8 cellular contexts compared by ENCODE assay signal in the genomic region with DNA sequence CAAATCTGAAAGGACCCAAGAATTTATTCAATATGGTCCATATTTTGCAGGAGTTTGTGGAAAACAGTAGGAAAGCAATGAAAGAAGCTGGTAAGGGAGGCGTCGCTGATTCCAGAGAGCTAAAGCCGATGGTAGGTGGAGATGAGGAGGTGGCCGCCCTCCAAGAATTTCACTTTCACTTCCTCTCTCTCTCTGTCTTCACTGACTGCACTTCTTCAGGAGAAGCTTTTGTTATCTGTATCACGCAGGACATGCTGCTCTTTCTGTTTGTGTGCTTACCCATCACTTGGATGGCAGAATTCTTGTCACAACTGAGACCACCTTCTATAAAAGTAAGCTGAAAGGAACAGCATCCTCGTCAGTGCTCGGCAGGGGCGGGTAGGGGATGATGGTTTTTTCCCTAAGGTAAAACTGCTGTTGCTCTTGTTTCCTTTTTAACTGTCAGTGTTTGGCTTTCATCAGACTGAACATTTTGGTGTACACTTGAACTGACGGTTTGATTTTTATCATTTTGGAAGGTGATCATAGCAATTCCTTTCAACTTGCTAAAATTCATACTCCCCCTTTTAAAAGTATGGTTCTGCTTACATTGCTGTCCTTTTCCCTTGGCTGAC.
DNase-seq lines count a peak whose midpoint lies in the region; ATAC-seq and TF ChIP-seq lines count a peak whose summit lies in the region.

No MANE protein-coding gene starts in this region.

- H3K27me3 Mint-ChIP-seq in T-cell = no peaks in the 10 kb centered on the region

- no peak for TF ChIP-seq POLR2A in esophagus muscularis mucosa (IDR thresholded peaks at IDR 0.05; ENCODE audit: low read depth)

- no peak for TF ChIP-seq EP300 in esophagus muscularis mucosa (IDR thresholded peaks at IDR 0.05)

- H3K4me1 ChIP-seq in esophagus muscularis mucosa = peaks cover 0 to 5% (median 0%) of the 10 kb centered on the region in 4 donors

- peak overlapping the region in 1 of 4 donors; percentile 18 for H3K27ac ChIP-seq in esophagus muscularis mucosa (replicated peaks in 1 of 4)

- in situ Hi-C loops in ACHN (cut with HindIII; ENCODE audit: low pct_ligation_motif_present, low pct_unique_long_range_greater_than_20kb, low sequenced_read_pairs) = no loop called here

- peak; percentile 98 for ATAC-seq in GM19023 (IDR thresholded peaks at IDR 0.05; ENCODE audit: unreplicated experiment)
- ATAC-seq in HG03095 (IDR thresholded peaks at IDR 0.05; ENCODE audit: unreplicated experiment) = peak; percentile 99
- peak; percentile 79 to 97 (median 94) for ATAC-seq in T-cell (replicated peaks in 1 of 4)

- no peaks in the 10 kb centered on the region for H3K9me3 ChIP-seq in esophagus muscularis mucosa

- DNase-seq in ACHN = peak; percentile 64
- peak in 23 of 34 experiments; percentile 1 to 35 (median 10) for DNase-seq in T-cell
- DNase-seq in esophagus muscularis mucosa (ENCODE audit: extremely low spot score) = no peak
- DNase-seq in stromal cell of bone marrow (ENCODE audit: low read depth) = peak; percentile 11
- no peak for DNase-seq in HT-29 (ENCODE audit: low spot score)
- no peak for DNase-seq in NCI-H1417 (lab: John Stamatoyannopoulos, UW)

- TF ChIP-seq CTCF in esophagus muscularis mucosa (IDR thresholded peaks at IDR 0.05) = no peak

- intact Hi-C loops in esophagus muscularis mucosa (cut with DNase I) = no loop called here

- WGBS in esophagus muscularis mucosa = 69% methylated on average over 9 of the region's 9 CpGs

- H3K27ac Mint-ChIP-seq in T-cell = peak overlapping the region; percentile 62 to 89

- H3K9me3 Mint-ChIP-seq in T-cell = no peaks in the 10 kb centered on the region

- H3K4me3 Mint-ChIP-seq in T-cell = peak overlapping the region; percentile 78 to 87 (median 87)

- H3K27me3 ChIP-seq in esophagus muscularis mucosa = no peaks in the 10 kb centered on the region

- peaks cover 4% of the 10 kb centered on the region for H3K36me3 Mint-ChIP-seq in T-cell

- CTCF ChIA-PET in T-cell (lab: Charles Lee) = interaction anchor here (0.5 to 1.3 kb wide), 5 partner anchors 10 to 642 kb away, joined by 3 to 8 read pairs (median 3); no protein-coding TSS in a partner anchor

- H3K4me1 Mint-ChIP-seq in T-cell = peaks cover 14 to 17% (median 15%) of the 10 kb centered on the region in 3 donors

- H3K36me3 ChIP-seq in esophagus muscularis mucosa = peaks cover 0 to 19% (median 6%) of the 10 kb centered on the region in 4 donors

- POLR2A ChIA-PET in T-cell (lab: Charles Lee) = interaction anchor here in 1 of 2 donors (0.5 kb wide), 1 partner anchor 20 kb away, joined by 3 read pairs; no protein-coding TSS in a partner anchor

- peak overlapping the region; percentile 9 to 45 (median 32) for H3K4me3 ChIP-seq in esophagus muscularis mucosa

Comparison
In these comparisons a context has a peak if more than half of its experiments do, and no peak if none do; other contexts are left out.
1. DNase-seq: peak in ACHN (single experiment), T-cell (23 of 34) and stromal cell of bone marrow (single experiment); none in esophagus muscularis mucosa (single experiment), HT-29 (single experiment) and NCI-H1417 (0 of 3).
2. Peak in every context shown above with its lines, with median percentiles within 50 percentile points of each other: ATAC-seq.